ENCODE assay signal across 10 cellular contexts in the genomic region with DNA sequence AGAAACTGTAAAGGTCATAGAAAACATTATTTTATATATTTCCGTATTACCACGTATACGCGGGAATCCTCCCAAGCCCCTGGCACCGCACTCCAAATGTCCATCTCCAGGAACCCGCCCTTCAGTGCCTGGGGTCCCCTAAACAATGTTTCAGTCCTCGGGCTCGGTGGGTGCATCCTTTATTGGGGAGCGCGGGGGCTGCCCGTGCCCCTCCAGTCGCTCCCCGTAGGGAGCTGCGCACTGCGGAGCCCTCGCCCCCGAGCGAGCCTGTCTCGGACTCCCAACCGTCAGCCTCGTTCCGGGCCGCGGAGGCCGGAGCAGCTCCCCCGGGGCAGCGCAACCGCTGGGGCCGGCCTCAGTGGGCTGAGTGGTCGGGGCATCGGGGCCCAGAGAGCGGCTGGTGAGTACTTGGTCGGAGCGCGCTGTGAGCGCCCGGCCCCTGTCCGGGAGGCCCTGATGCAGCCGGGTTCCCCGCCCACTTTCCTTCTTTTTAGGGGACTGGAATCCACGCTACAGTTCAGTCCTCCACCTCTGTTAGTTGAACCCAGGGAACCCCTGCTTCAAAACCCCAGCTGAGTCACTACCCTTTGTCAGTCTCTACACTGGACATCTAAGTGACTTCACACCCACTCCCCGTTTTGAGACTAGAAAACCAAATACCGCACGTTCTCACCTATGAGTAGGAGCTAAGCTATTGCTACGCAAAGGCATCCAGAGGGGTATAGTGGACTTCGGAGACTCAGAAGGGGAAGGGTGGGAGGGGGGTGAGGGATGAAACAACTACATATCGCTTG. TPM values are rescaled to one million over a fixed set of nuclear protein-coding genes. Genes with fewer than 3 reads are reported as not detected.
DNase-seq lines count a peak whose midpoint lies in the region; ATAC-seq and TF ChIP-seq lines count a peak whose summit lies in the region.
"Had no signal": no experiment of that assay in that cellular context is flagged by ENCODE, and none has a peak within 500 bp of the region (broad histone marks: within the 10 kb centered on the region; RNA-seq: fewer than 3 reads in every experiment).

A gene with protein sequence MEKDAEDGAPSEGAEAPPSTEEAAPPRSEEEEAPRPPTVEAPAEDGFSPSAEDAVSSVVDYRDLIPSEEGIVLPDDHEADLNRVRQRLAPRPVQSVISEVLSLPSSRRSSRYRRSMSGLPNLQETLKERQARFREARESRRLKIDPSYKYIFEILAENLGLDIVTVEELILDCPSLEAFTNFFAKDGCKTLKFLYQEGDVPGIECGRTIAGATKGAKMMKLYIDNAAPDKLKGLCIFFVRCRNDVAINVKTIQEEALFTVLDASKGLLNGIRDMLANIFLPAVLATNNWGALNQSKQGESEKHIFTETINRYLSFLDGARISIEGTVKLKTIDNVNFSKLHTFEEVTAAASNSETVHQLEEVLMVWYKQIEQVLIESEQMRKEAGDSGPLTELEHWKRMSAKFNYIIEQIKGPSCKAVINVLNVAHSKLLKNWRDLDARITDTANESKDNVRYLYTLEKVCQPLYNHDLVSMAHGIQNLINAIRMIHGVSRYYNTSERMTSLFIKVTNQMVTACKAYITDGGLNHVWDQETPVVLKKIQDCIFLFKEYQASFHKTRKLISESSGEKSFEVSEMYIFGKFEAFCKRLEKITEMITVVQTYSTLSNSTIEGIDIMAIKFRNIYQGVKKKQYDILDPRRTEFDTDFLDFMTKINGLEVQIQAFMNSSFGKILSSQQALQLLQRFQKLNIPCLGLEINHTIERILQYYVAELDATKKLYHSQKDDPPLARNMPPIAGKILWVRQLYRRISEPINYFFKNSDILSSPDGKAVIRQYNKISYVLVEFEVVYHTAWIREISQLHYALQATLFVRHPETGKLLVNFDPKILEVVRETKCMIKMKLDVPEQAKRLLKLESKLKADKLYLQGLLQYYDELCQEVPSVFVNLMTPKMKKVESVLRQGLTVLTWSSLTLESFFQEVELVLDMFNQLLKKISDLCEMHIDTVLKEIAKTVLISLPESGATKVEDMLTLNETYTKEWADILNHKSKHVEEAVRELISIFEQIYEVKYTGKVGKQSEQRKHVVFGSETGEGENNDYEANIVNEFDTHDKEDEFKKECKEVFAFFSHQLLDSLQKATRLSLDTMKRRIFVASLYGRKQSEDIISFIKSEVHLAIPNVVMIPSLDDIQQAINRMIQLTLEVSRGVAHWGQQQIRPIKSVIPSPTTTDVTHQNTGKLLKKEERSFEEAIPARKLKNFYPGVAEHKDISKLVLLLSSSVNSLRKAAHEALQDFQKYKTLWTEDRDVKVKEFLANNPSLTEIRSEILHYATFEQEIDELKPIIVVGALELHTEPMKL (N-terminal part only) (plus strand): TSS at position 296 of the 794 bp plus-strand sequence. CDS start 7,499 bp downstream, outside the sequence.

- H3K27ac ChIP-seq in ACC112 (ENCODE audit: low read depth, low read length) (no peak within 1 kb of the TSS), HUES6 (ENCODE audit: low read depth, low read length) (no peak within 1 kb of the TSS), colonic mucosa (no peak within 1 kb of the TSS)
- H3K27ac ChIP-seq: epithelial cell of prostate had no signal

- peak; percentile 26 for ATAC-seq in mucosa of descending colon
- ATAC-seq in GM21737 (IDR thresholded peaks at IDR 0.05; ENCODE audit: unreplicated experiment), result no peak
- ATAC-seq in GM19463 (IDR thresholded peaks at IDR 0.05; ENCODE audit: unreplicated experiment), result no peak

- H3K4me1 ChIP-seq in ACC112 (ENCODE audit: control insufficient read depth, insufficient read depth, low read length, unreplicated experiment) (peaks cover 4% of the 10 kb centered on the region), HUES6 (ENCODE audit: control insufficient read depth, insufficient read depth, low read length) (peaks cover 3% of the 10 kb centered on the region; the same call in 1 of the 2 replicates), colonic mucosa (no peaks in the 10 kb centered on the region), mucosa of descending colon (ENCODE audit: low read depth) (no peaks in the 10 kb centered on the region)

- DNase-seq in colonic mucosa (no peak), mucosa of descending colon (peak in 1 of 3 donors; percentile 37), D341Med (ENCODE audit: low spot score) (no peak), MG63 (no peak)
- DNase-seq: DND-41 had no signal

- TF ChIP-seq CTCF in colonic mucosa (IDR thresholded peaks at IDR 0.05) (no peak), mucosa of descending colon (IDR thresholded peaks at IDR 0.05) (no peak)

- H2AFZ ChIP-seq in ACC112 (ENCODE audit: low read length, unreplicated experiment), result peak within 1 kb of the TSS; percentile 23

- no peak within 1 kb of the TSS for H3K9ac ChIP-seq in HUES6 (ENCODE audit: low read length)
- no peak within 1 kb of the TSS for H3K9ac ChIP-seq in colonic mucosa (ENCODE audit: low read depth in 2 of 2, low read length in 2 of 2)

- H3K27me3 ChIP-seq in ACC112 (ENCODE audit: insufficient read depth, low read length) (peaks cover 20% of the 10 kb centered on the region), HUES6 (ENCODE audit: control insufficient read depth, insufficient read depth, low read length) (peaks cover 43% of the 10 kb centered on the region), colonic mucosa (peaks cover 16% of the 10 kb centered on the region), MG63 (peaks cover 27% of the 10 kb centered on the region)

- no peaks in the 10 kb centered on the region for H3K79me2 ChIP-seq in ACC112 (ENCODE audit: control insufficient read depth, insufficient read depth, low read length, unreplicated experiment)

- intact Hi-C loops in colonic mucosa (cut with DNase I), result no loop called here
- intact Hi-C loops in mucosa of descending colon (cut with DNase I, micrococcal nuclease), result no loop called here

- H3K9me3 ChIP-seq in HUES6 (ENCODE audit: control insufficient read depth, insufficient read depth, low read depth, low read length) (peaks cover 9% of the 10 kb centered on the region), colonic mucosa (no peaks in the 10 kb centered on the region), mucosa of descending colon (no peaks in the 10 kb centered on the region), MG63 (peaks cover 5% of the 10 kb centered on the region)

- no peaks in the 10 kb centered on the region for H3K36me3 ChIP-seq in ACC112 (ENCODE audit: insufficient read depth, low read length)
- no peaks in the 10 kb centered on the region for H3K36me3 ChIP-seq in HUES6 (ENCODE audit: control insufficient read depth, insufficient read depth, low read length)
- no peaks in the 10 kb centered on the region for H3K36me3 ChIP-seq in colonic mucosa
- H3K36me3 ChIP-seq in mucosa of descending colon (ENCODE audit: low read depth), result no peaks in the 10 kb centered on the region
- H3K36me3 ChIP-seq in MG63, result no peaks in the 10 kb centered on the region

- H3K4me3 ChIP-seq in ACC112 (ENCODE audit: low read depth, low read length) (peak within 1 kb of the TSS; percentile 71), HUES6 (ENCODE audit: low read depth, low read length) (peak within 1 kb of the TSS; percentile 62), colonic mucosa (peak within 1 kb of the TSS; percentile 10), mucosa of descending colon (no peak within 1 kb of the TSS), MG63 (no peak within 1 kb of the TSS)

RNA-seq across cellular contexts. Expression of the gene that starts here (rescaled TPM):
- total RNA-seq in colonic mucosa (not detected), mucosa of descending colon (under 1 TPM in 2 of 3 donors, not detected in 1; 0.03 TPM)
- total RNA-seq in MG63 (2014; rRNA removed; shearing (Covaris generic); ENCODE audit: low replicate concordance), result 1.2 TPM in 1 of 2 replicates, not detected in the other

Comparison
In these comparisons a context has a peak if more than half of its experiments do, and no peak if none do; other contexts are left out.
1. Peak in ATAC-seq in mucosa of descending colon; RNA of the gene not detected or under 1 TPM.
2. H3K4me3 ChIP-seq: peak in ACC112 (single experiment), HUES6 (single experiment) and colonic mucosa (single experiment); none in mucosa of descending colon (single experiment) and MG63 (single experiment).